In the genomic region with DNA sequence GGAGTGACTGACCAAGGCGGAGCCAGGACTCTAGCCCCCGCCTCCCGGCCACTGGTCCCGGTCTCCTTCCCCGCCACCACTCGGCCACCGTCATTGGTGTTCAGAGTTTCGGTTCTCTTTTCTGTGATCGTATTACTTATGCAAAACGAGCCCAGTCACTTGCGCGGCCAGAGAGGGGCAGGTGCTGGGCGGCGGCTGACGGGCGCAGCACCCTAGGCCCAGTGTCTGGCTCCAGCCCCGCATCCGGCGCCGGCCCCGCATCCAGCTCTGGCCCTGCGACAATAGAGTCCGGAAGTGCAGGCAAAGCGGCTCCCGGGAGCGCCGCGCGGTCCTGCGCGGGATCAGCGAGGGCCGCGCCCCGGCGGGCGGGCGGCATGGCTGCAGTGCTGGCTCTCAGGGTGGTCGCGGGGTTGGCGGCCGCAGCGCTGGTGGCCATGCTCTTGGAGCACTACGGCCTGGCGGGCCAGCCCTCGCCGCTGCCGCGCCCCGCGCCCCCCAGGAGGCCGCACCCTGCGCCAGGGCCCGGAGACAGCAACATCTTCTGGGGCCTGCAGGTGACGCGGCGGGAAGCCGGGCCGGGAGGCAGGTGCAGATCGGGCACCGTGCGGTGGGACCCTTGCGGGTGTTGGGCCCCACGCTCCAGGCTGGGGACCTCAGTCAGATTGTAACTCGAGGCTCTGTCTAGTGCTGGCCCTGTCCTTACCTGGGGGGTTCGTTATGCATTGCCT, we compare ENCODE assay signal across 8 cellular contexts. TPM values are rescaled to one million over a fixed set of nuclear protein-coding genes. Genes with fewer than 3 reads are reported as not detected.
DNase-seq lines count a peak whose midpoint lies in the region; ATAC-seq, FAIRE-seq and TF ChIP-seq lines count a peak whose summit lies in the region.

TMEM62 (plus strand) TSS at position 158 of the 728 bp plus-strand sequence; CDS start at position 375, 217 bp downstream.

- H3K4me1 Mint-ChIP-seq in neural progenitor cell: peaks cover 12% of the 10 kb centered on the region

- H3K36me3 ChIP-seq in SJCRH30: no peaks in the 10 kb centered on the region
- H3K36me3 ChIP-seq in neural progenitor cell: no peaks in the 10 kb centered on the region

- no peak for TF ChIP-seq RAD21 in Ishikawa (IDR thresholded peaks at IDR 0.05; ENCODE audit: low read depth)

- no peak for FAIRE-seq in frontal cortex (lab: Jason Lieb, UNC)

- H3K9me3 Mint-ChIP-seq in neural progenitor cell: peaks cover 4% of the 10 kb centered on the region

- peaks cover 13% of the 10 kb centered on the region for H3F3A ChIP-seq in neural progenitor cell (ENCODE audit: low read depth)

- H3K4me3 ChIP-seq in SJCRH30: peak within 1 kb of the TSS; percentile 65
- peak within 1 kb of the TSS; percentile 83 for H3K4me3 ChIP-seq in neural progenitor cell

- no peak within 1 kb of the TSS for H3K27ac ChIP-seq in SJCRH30
- H3K27ac ChIP-seq in neural progenitor cell: no peak within 1 kb of the TSS

- no peak within 1 kb of the TSS for H3K9ac ChIP-seq in neural progenitor cell

- peaks cover 8% of the 10 kb centered on the region for H3K27me3 Mint-ChIP-seq in neural progenitor cell (ENCODE audit: insufficient read depth, low read depth)

- peaks cover 3% of the 10 kb centered on the region for H3K36me3 Mint-ChIP-seq in neural progenitor cell

- H3K4me1 ChIP-seq in SJCRH30: no peaks in the 10 kb centered on the region
- peaks cover 11% of the 10 kb centered on the region for H3K4me1 ChIP-seq in neural progenitor cell

- H3K27ac Mint-ChIP-seq in neural progenitor cell: peak within 1 kb of the TSS; percentile 33

- H3K9me3 ChIP-seq in SJCRH30 (replicated peaks) (peaks cover under 1% of the 10 kb centered on the region; the same call in 1 of the 2 replicates), neural progenitor cell (ENCODE audit: low read depth) (no peaks in the 10 kb centered on the region)

- H2AFZ ChIP-seq in neural progenitor cell (replicated peaks): peak within 1 kb of the TSS; percentile 94

- DNase-seq in ELR (ENCODE audit: low read depth): peak; percentile 76
- peak; percentile 44 to 67 for DNase-seq in SJCRH30
- DNase-seq in activated naive CD4-positive, alpha-beta T cell treated with Interleukin-2 at 50 U/mL for 16 hours: peak; percentile 67
- peak; percentile 80 to 83 for DNase-seq in frontal cortex (ENCODE audit: low spot score in 2 of 2)
- peak; percentile 77 for DNase-seq in neural progenitor cell (ENCODE audit: low spot score)
- peak; percentile 79 for DNase-seq in superior temporal gyrus (ENCODE audit: extremely low spot score)

- no peak for TF ChIP-seq EP300 in Ishikawa (IDR thresholded peaks at IDR 0.05; ENCODE audit: borderline replicate concordance)

- H3K4me2 ChIP-seq in neural progenitor cell: peak within 1 kb of the TSS; percentile 92

- no peak for TF ChIP-seq CTCF in neural progenitor cell (IDR thresholded peaks at IDR 0.05)

- H3K79me2 ChIP-seq in neural progenitor cell (ENCODE audit: low read depth): no peaks in the 10 kb centered on the region

- H3K4me3 Mint-ChIP-seq in neural progenitor cell: peak within 1 kb of the TSS; percentile 91

- peak; percentile 86 for ATAC-seq in GM21576 (IDR thresholded peaks at IDR 0.05; ENCODE audit: unreplicated experiment)

- H3K27me3 ChIP-seq in SJCRH30: no peaks in the 10 kb centered on the region
- peaks cover 36% of the 10 kb centered on the region for H3K27me3 ChIP-seq in neural progenitor cell

- H4K20me1 ChIP-seq in neural progenitor cell (ENCODE audit: low read depth): no peaks in the 10 kb centered on the region

TF ChIP-seq in Ishikawa, 13 proteins besides CTCF, POLR2A, EP300 and RAD21:
- peak; percentile 58 for TF ChIP-seq TAF1 (IDR thresholded peaks at IDR 0.05; ENCODE audit: low read depth)
- TF ChIP-seq TEAD4 (IDR thresholded peaks at IDR 0.05): no peak
- 0 out of 2 replicates have a peak, but pooled peaks have one; percentile 16 for TF ChIP-seq FOXM1 (IDR thresholded peaks at IDR 0.05; ENCODE audit: borderline replicate concordance, low read depth)
- TF ChIP-seq REST (IDR thresholded peaks at IDR 0.05; ENCODE audit: low read depth): no peak
- TF ChIP-seq CREB1 (IDR thresholded peaks at IDR 0.05; ENCODE audit: low read depth): no peak
- peak; percentile 16; the same call in 1 of the 2 replicates for TF ChIP-seq TCF12 (IDR thresholded peaks at IDR 0.05; ENCODE audit: low read depth)
- no peak for TF ChIP-seq ZBTB7A (IDR thresholded peaks at IDR 0.05; ENCODE audit: low read depth)
- TF ChIP-seq, protein P1, sequence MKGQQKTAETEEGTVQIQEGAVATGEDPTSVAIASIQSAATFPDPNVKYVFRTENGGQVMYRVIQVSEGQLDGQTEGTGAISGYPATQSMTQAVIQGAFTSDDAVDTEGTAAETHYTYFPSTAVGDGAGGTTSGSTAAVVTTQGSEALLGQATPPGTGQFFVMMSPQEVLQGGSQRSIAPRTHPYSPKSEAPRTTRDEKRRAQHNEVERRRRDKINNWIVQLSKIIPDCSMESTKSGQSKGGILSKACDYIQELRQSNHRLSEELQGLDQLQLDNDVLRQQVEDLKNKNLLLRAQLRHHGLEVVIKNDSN (IDR thresholded peaks at IDR 0.05): no peak; the same call in 1 of the 2 replicates
- no peak for TF ChIP-seq CEBPB (IDR thresholded peaks at IDR 0.05)
- TF ChIP-seq EGR1 (IDR thresholded peaks at IDR 0.05): no peak
- peak; percentile 46; the same call in 1 of the 2 replicates for TF ChIP-seq YY1 (IDR thresholded peaks at IDR 0.05; ENCODE audit: low read depth)
- no peak for TF ChIP-seq NFIC (IDR thresholded peaks at IDR 0.05)
- TF ChIP-seq, protein P2, sequence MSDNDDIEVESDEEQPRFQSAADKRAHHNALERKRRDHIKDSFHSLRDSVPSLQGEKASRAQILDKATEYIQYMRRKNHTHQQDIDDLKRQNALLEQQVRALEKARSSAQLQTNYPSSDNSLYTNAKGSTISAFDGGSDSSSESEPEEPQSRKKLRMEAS (IDR thresholded peaks at IDR 0.05): no peak

RNA-seq across cellular contexts. Expression of gene TMEM62, which starts in this region (rescaled TPM):
- total RNA-seq in SJCRH30 (2014; rRNA removed; shearing (Covaris generic)): 3.0 and 3.1 TPM in 2 replicates
- total RNA-seq in frontal cortex: 47.7 TPM
- 6.9 and 11.9 TPM in 2 replicates for total RNA-seq in neural progenitor cell (ENCODE audit: low replicate concordance)
